In genomic region chr4:74503580-74503979, GRCh38 we compare ENCODE assay signal across 22 cellular contexts. TPM values are rescaled to one million over a fixed set of nuclear protein-coding genes. Genes with fewer than 3 reads are reported as not detected.
DNase-seq lines count a peak whose midpoint lies in the region; ATAC-seq, FAIRE-seq and TF ChIP-seq lines count a peak whose summit lies in the region.
"Had no signal": no experiment of that assay in that cellular context is flagged by ENCODE, and none has a peak within 500 bp of the region (broad histone marks: within the 10 kb centered on the region; RNA-seq: fewer than 3 reads in every experiment).

No MANE protein-coding gene starts in this region.

- no peak for TF ChIP-seq POLR2A in K562 (conservative IDR thresholded peaks at IDR 0.05)
- no peak for TF ChIP-seq POLR2A in erythroblast (IDR thresholded peaks at IDR 0.05; ENCODE audit: low read length)

- TF ChIP-seq RAD21 in K562 (CRISPR knock-in tag; conservative IDR thresholded peaks at IDR 0.05 in 1 of 2, IDR thresholded peaks at IDR 0.05 in 1 of 2) = no peak

- H3K9ac ChIP-seq in K562 (ENCODE audit: insufficient read depth in 1 of 2, low read depth in 2 of 2, low read length in 2 of 2) = no peak overlapping the region

- no peak overlapping the region for H3K27ac ChIP-seq in K562 (ENCODE audit: extremely low read depth, low read depth, low read length)
- H3K27ac ChIP-seq: gastrocnemius medialis had no signal

- TF ChIP-seq CTCF in K562 (IDR thresholded peaks at IDR 0.05 in 2 of 3, conservative IDR thresholded peaks at IDR 0.05 in 1 of 3; ENCODE audit: insufficient read depth in 2 of 3, low read depth in 1 of 3, low read length in 3 of 3) = no peak

- no peak overlapping the region for H3K4me3 Mint-ChIP-seq in naive thymus-derived CD8-positive, alpha-beta T cell
- H3K4me3 Mint-ChIP-seq: activated CD4-positive, alpha-beta T cell treated with anti-CD3 and anti-CD28 coated beads for 36 hours; dendritic cell treated with granulocyte-macrophage colony-stimulating factor and Interleukin-4, amounts not matched to agents 40 ng/mL and 50 ng/mL, for 4 days had no signal

- POLR2A ChIA-PET in K562 (lab: Yijun Ruan, JAX) = no interaction called here
- POLR2A ChIA-PET in naive thymus-derived CD8-positive, alpha-beta T cell (lab: Charles Lee) = no interaction called here

- H2AFZ ChIP-seq in K562 (ENCODE audit: low read depth, low read length) = peak overlapping the region; percentile 18; the same call in 1 of the 2 replicates

- no peaks in the 10 kb centered on the region; the same call in 2 of the 3 replicates for H3K36me3 ChIP-seq in K562 (ENCODE audit: control insufficient read depth, insufficient read depth, low read length)
- H3K36me3 ChIP-seq: gastrocnemius medialis had no signal

- H3K4me2 ChIP-seq in K562 (ENCODE audit: insufficient read depth, low read length) = no peak overlapping the region

- no peak for TF ChIP-seq EP300 in K562 (IDR thresholded peaks at IDR 0.05; ENCODE audit: low read length)

- H3K27ac Mint-ChIP-seq in naive thymus-derived CD8-positive, alpha-beta T cell = no peak overlapping the region
- H3K27ac Mint-ChIP-seq: activated CD4-positive, alpha-beta T cell treated with anti-CD3 and anti-CD28 coated beads for 36 hours; dendritic cell treated with granulocyte-macrophage colony-stimulating factor and Interleukin-4, amounts not matched to agents 40 ng/mL and 50 ng/mL, for 4 days; progenitor cell of endocrine pancreas had no signal

- CTCF ChIA-PET in K562 (lab: Yijun Ruan, JAX; ENCODE audit: low intra/inter-chr PET ratio) = no interaction called here

- BruUV-seq in K562 (replicated peaks; lab: Mats Ljungman, UMichigan) = no TSS peak

- H3K4me1 ChIP-seq in K562 (replicated peaks in 1 of 2; ENCODE audit: control insufficient read depth in 2 of 2, insufficient read depth in 2 of 2, low read length in 2 of 2) = no peaks in the 10 kb centered on the region; a peak in 1 of 5 replicates
- H3K4me1 ChIP-seq: gastrocnemius medialis had no signal

- no peaks in the 10 kb centered on the region for H3K36me3 Mint-ChIP-seq in naive thymus-derived CD8-positive, alpha-beta T cell

- H3K27me3 ChIP-seq in K562 (ENCODE audit: control insufficient read depth in 2 of 2, insufficient read depth in 2 of 2, low read length in 2 of 2) = no peaks in the 10 kb centered on the region
- H3K27me3 ChIP-seq: gastrocnemius medialis had no signal

- no peak overlapping the region for H3K4me3 ChIP-seq in K562
- H3K4me3 ChIP-seq: gastrocnemius medialis had no signal

- no peaks in the 10 kb centered on the region for H3K9me1 ChIP-seq in K562 (ENCODE audit: control insufficient read depth, insufficient read depth, low read length)

- 9% methylated on average over 2 of the region's 2 CpGs for WGBS in K562 (ENCODE audit: insufficient coverage, low coverage, missing lambda C conversion rate)

- H3K27me3 Mint-ChIP-seq in naive thymus-derived CD8-positive, alpha-beta T cell = peaks cover 11 to 50% (median 28%) of the 10 kb centered on the region in 5 donors
- H3K27me3 Mint-ChIP-seq: dendritic cell treated with granulocyte-macrophage colony-stimulating factor and Interleukin-4, amounts not matched to agents 40 ng/mL and 50 ng/mL, for 4 days had no signal

- H3K9me3 Mint-ChIP-seq in naive thymus-derived CD8-positive, alpha-beta T cell = peaks cover 0 to 9% (median 2%) of the 10 kb centered on the region in 9 donors

- H3K9me3 ChIP-seq in K562 (replicated peaks; ENCODE audit: control insufficient read depth, insufficient read depth, low read depth, low read length) = no peaks in the 10 kb centered on the region
- H3K9me3 ChIP-seq: gastrocnemius medialis had no signal

- DNase-seq in COLO829 (ENCODE audit: low spot score) (peak; percentile 55), LHCN-M2 (ENCODE audit: low read depth) (peak; percentile 79), K562 (ENCODE audit: extremely low read depth in 1 of 4, low spot score in 3 of 4) (no peak), hepatic stellate cell (ENCODE audit: low spot score) (peak; percentile 17), erythroblast (lab: John Stamatoyannopoulos, UW) (no peak)
- DNase-seq in naive thymus-derived CD8-positive, alpha-beta T cell = no peak
- DNase-seq: activated CD4-positive, alpha-beta T cell treated with anti-CD3 and anti-CD28 coated beads for 36 hours; activated T-cell treated with anti-CD3 and anti-CD28 coated beads, Interleukin-2, amount 50 U/mL, for 48 hours; amniotic stem cell; gastrocnemius medialis; NCI-H1417; NCI-H446 treated with DMSO at 0.1 percent for 48 hours; stimulated activated CD4-positive, alpha-beta T cell treated with anti-CD3 and anti-CD28 coated beads, Interleukin-2, amount 100 ng/mL, for 24 hours; trophoblast cell had no signal

- no peaks in the 10 kb centered on the region for H3K79me2 ChIP-seq in K562 (ENCODE audit: control insufficient read depth, insufficient read depth, low read length)

- no peak for FAIRE-seq in K562 (lab: Jason Lieb, UNC)
- FAIRE-seq: D721Med, islet of Langerhans had no signal

- ATAC-seq in K562 = no peak
- no peak for ATAC-seq in HG03135 (IDR thresholded peaks at IDR 0.05; ENCODE audit: unreplicated experiment)
- no peak for ATAC-seq in naive thymus-derived CD8-positive, alpha-beta T cell
- ATAC-seq in GM18870 (IDR thresholded peaks at IDR 0.05; ENCODE audit: unreplicated experiment) = no peak
- ATAC-seq: activated CD4-positive, alpha-beta T cell treated with anti-CD3 and anti-CD28 coated beads for 36 hours; gastrocnemius medialis; Panc1 had no signal

- intact Hi-C loops in K562 (cut with micrococcal nuclease) = no loop called here

- in situ Hi-C loops in K562 (cut with MboI) = no loop called here

- H4K20me1 ChIP-seq in K562 (replicated peaks; ENCODE audit: control insufficient read depth, insufficient read depth, low read length) = no peaks in the 10 kb centered on the region

- H3K4me1 Mint-ChIP-seq in naive thymus-derived CD8-positive, alpha-beta T cell = no peaks in the 10 kb centered on the region
- H3K4me1 Mint-ChIP-seq: activated CD4-positive, alpha-beta T cell treated with anti-CD3 and anti-CD28 coated beads for 36 hours had no signal

TF ChIP-seq in K562, 482 proteins besides CTCF, POLR2A, EP300 and RAD21:
- no peak for TF ChIP-seq ZNF518B (CRISPR knock-in tag; IDR thresholded peaks at IDR 0.05)
- TF ChIP-seq SPI1 (IDR thresholded peaks at IDR 0.05; ENCODE audit: borderline replicate concordance, low read depth, low read length) = peak; percentile 17; the same call in 1 of the 2 replicates

RNA-seq across cellular contexts. Expression of gene AREG, which starts 58.6 kb away (rescaled TPM):
- total RNA-seq in LHCN-M2 (2014; rRNA removed) (75.3 and 95.8 TPM in 2 replicates), K562 (2014; rRNA removed) (4.5 and 5.8 TPM in 2 replicates), K562 (2014; rRNA removed; fragmentation: Illumina TruSeq; extraction: Trizol) (5.7 and 6.7 TPM in 2 replicates), K562 (2015; rRNA removed; fragmentation: Illumina TruSeq; extraction: Trizol) (2.8 and 3.5 TPM in 2 replicates), K562 (2021) (5.4 and 5.6 TPM in 2 replicates)
- polyA plus RNA-seq in LHCN-M2 (2012) = 0.91 TPM
- total RNA-seq in K562 (2011; cell fraction: chromatin; rRNA removed; ENCODE audit: low replicate concordance) = 10.7 and 18.3 TPM in 2 replicates
- total RNA-seq in K562 (2011; cell fraction: nucleolus; rRNA removed) = 16.6 and 18.3 TPM in 2 replicates
- total RNA-seq in K562 (2011; cell fraction: nucleoplasm; rRNA removed) = 17.7 and 18.4 TPM in 2 replicates
- polyA plus RNA-seq in K562 (2011; rRNA removed) (7.3 and 8.5 TPM in 2 replicates), K562 (2014; fragmentation: Illumina TruSeq; extraction: Trizol) (6.5 and 7.7 TPM in 2 replicates), K562 (2014; fragmentation: Nextera tagmentation; extraction: Ambion mirVana) (1 to 10 TPM; 1.4 to 2.4 TPM), K562 (2014; rRNA removed) (3.8 and 5.5 TPM in 2 replicates)
- polyA plus RNA-seq in K562 (2011; cell fraction: cytosol; rRNA removed) = 6.3 and 6.9 TPM in 2 replicates
- polyA plus RNA-seq in K562 (2011; cell fraction: nucleus; rRNA removed) = 5.3 and 7.3 TPM in 2 replicates
- polyA plus RNA-seq in K562 (2012) = 5.1 and 9.9 TPM in 2 replicates
- polyA minus RNA-seq in K562 (2011; rRNA and poly(A)+ RNA removed) = 3.9 and 7.5 TPM in 2 replicates
- polyA minus RNA-seq in K562 (2011; cell fraction: cytosol; rRNA and poly(A)+ RNA removed) = 3.4 and 3.9 TPM in 2 replicates
- 6.2 and 10.2 TPM in 2 replicates for polyA minus RNA-seq in K562 (2011; cell fraction: nucleus; rRNA and poly(A)+ RNA removed)
- under 1 TPM; 0.47 to 0.52 TPM for total RNA-seq in naive thymus-derived CD8-positive, alpha-beta T cell
- 1 to 10 TPM in 2 of 3 donors, under 1 TPM in 1; 0.98 to 9.0 (median 2.2) TPM for polyA plus RNA-seq in naive thymus-derived CD8-positive, alpha-beta T cell
- total RNA-seq: T-helper 2 cell treated with Interferon-gamma antibody and Interleukin-4, amounts not matched to agents 100 ng/mL and 5 ng/mL, for 36 hours had no signal

Comparison
In these comparisons a context has a peak if more than half of its experiments do, and no peak if none do; other contexts are left out.
1. DNase-seq: peak in COLO829 (single experiment), LHCN-M2 (single experiment) and hepatic stellate cell (single experiment); none in K562 (0 of 4), erythroblast (0 of 2) and naive thymus-derived CD8-positive, alpha-beta T cell (0 of 10).